In the genomic region with DNA sequence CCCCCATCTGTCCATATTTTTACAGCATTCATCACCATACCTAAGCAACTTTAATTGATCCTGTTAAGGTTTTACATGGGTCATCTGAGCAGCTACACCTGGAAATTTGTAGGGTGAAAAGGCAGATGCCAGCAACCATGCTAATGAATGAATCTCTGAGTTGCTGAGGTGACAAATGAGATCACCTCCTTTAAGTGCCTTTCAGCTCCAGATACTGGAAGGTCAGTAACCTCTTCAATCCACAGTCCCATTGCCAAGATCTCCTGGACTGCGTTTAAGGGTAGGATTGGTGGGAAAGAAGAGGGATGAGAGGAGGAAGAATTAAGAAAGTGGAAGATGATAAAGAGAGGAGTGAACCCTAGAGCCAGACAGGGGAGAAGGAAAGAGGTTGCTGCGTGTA, we compare ENCODE assay signal across 25 cellular contexts. TPM values are rescaled to one million over a fixed set of nuclear protein-coding genes. Genes with fewer than 3 reads are reported as not detected.
"Had no signal": no experiment of that assay in that cellular context is flagged by ENCODE, and none has a peak within 500 bp of the region (broad histone marks: within the 10 kb centered on the region; RNA-seq: fewer than 3 reads in every experiment).

No MANE protein-coding gene starts in this region.

- DNase-seq: activated CD4-positive, alpha-beta T cell treated with anti-CD3 and anti-CD28 coated beads for 1 hour; activated CD4-positive, alpha-beta T cell treated with anti-CD3 and anti-CD28 coated beads, Interleukin-2, amount 50 U/mL, for 1 hour; activated CD8-positive, alpha-beta T cell treated with anti-CD3 and anti-CD28 coated beads, Interleukin-2, amount 10 ng/mL, durations not matched to agents 7 days and 5 days; activated gamma-delta T cell; brain microvascular endothelial cell; central memory CD4-positive, alpha-beta T cell; effector memory CD4-positive, alpha-beta T cell; foreskin melanocyte; left ventricle myocardium inferior; midbrain; pancreas; right cardiac atrium; stimulated activated CD4-positive, alpha-beta T cell treated with anti-CD3 and anti-CD28 coated beads, Interleukin-12 subunit alpha, Interleukin-12 subunit beta, amount 100 ng/mL, for 4 hours; stimulated activated CD4-positive, alpha-beta T cell treated with anti-CD3 and anti-CD28 coated beads, Interleukin-4, amount 100 ng/mL, for 4 hours; stimulated activated naive CD8-positive, alpha-beta T cell treated with anti-CD3 and anti-CD28 coated beads, Interleukin-15, Interleukin-2, amounts not matched to agents 100 U/mL and 50 U/mL, for 24 hours had no signal

- ATAC-seq: activated CD8-positive, alpha-beta T cell treated with anti-CD3 and anti-CD28 coated beads, Interleukin-2, amount 10 ng/mL, durations not matched to agents 7 days and 5 days; esophagus mucosa; right cardiac atrium; stimulated activated naive CD8-positive, alpha-beta T cell treated with anti-CD3 and anti-CD28 coated beads, Interleukin-15, Interleukin-2, amounts not matched to agents 100 U/mL and 50 U/mL, for 24 hours had no signal

- H3K4me3 ChIP-seq: ascending aorta, left ventricle myocardium inferior, pancreas had no signal

- H3K9me3 Mint-ChIP-seq: activated naive CD4-positive, alpha-beta T cell treated with anti-CD3 and anti-CD28 coated beads, Interleukin-2, amount 50 U/mL, for 24 hours; activated T-helper 1 cell treated with anti-CD3 and anti-CD28 coated beads, Interleukin-12 subunit alpha, Interleukin-12 subunit beta, Interleukin-2, Interleukin-4 antibody, amounts not matched to agents 30 ng/mL and 10 ng/mL and 1 ng/mL, durations not matched to agents 14 hours and 24 hours and 36 hours; nephron had no signal

- H3K9me3 ChIP-seq: ascending aorta, left ventricle myocardium inferior, neutrophil, pancreas had no signal

- H3K36me3 Mint-ChIP-seq: activated naive CD4-positive, alpha-beta T cell treated with anti-CD3 and anti-CD28 coated beads, Interleukin-2, amount 50 U/mL, for 24 hours had no signal

- H3K27me3 ChIP-seq: ascending aorta, brain microvascular endothelial cell had no signal

- H3K4me1 ChIP-seq: ascending aorta, left ventricle myocardium inferior had no signal

- H3K27ac ChIP-seq: ascending aorta, brain microvascular endothelial cell, left ventricle myocardium inferior, neutrophil, pancreas had no signal

- H3K4me3 Mint-ChIP-seq: activated CD8-positive, alpha-beta T cell treated with anti-CD3 and anti-CD28 coated beads, Interleukin-2, amount 10 ng/mL, durations not matched to agents 7 days and 5 days; activated naive CD4-positive, alpha-beta T cell treated with anti-CD3 and anti-CD28 coated beads, Interleukin-2, amount 50 U/mL, for 24 hours; activated T-helper 1 cell treated with anti-CD3 and anti-CD28 coated beads, Interleukin-12 subunit alpha, Interleukin-12 subunit beta, Interleukin-2, Interleukin-4 antibody, amounts not matched to agents 30 ng/mL and 10 ng/mL and 1 ng/mL, durations not matched to agents 14 hours and 24 hours and 36 hours; nephron had no signal

- H3K27ac Mint-ChIP-seq: activated CD8-positive, alpha-beta T cell treated with anti-CD3 and anti-CD28 coated beads, Interleukin-2, amount 10 ng/mL, durations not matched to agents 7 days and 5 days; activated naive CD4-positive, alpha-beta T cell treated with anti-CD3 and anti-CD28 coated beads, Interleukin-2, amount 50 U/mL, for 24 hours; activated T-helper 1 cell treated with anti-CD3 and anti-CD28 coated beads, Interleukin-12 subunit alpha, Interleukin-12 subunit beta, Interleukin-2, Interleukin-4 antibody, amounts not matched to agents 30 ng/mL and 10 ng/mL and 1 ng/mL, durations not matched to agents 14 hours and 24 hours and 36 hours; nephron had no signal

- H3K36me3 ChIP-seq: ascending aorta, brain microvascular endothelial cell, left ventricle myocardium inferior, neutrophil, pancreas had no signal

- H3K4me1 Mint-ChIP-seq: activated naive CD4-positive, alpha-beta T cell treated with anti-CD3 and anti-CD28 coated beads, Interleukin-2, amount 50 U/mL, for 24 hours; nephron had no signal

RNA-seq across cellular contexts. Expression of gene BMP3, which starts 8.5 kb away (rescaled TPM):
- total RNA-seq: activated CD8-positive, alpha-beta T cell treated with anti-CD3 and anti-CD28 coated beads, Interleukin-2, amount 10 ng/mL, durations not matched to agents 7 days and 5 days; activated T-helper 1 cell treated with anti-CD3 and anti-CD28 coated beads, Interleukin-12 subunit alpha, Interleukin-12 subunit beta, Interleukin-2, Interleukin-4 antibody, amounts not matched to agents 30 ng/mL and 10 ng/mL and 1 ng/mL, durations not matched to agents 14 hours and 24 hours and 36 hours; ascending aorta; dermis microvascular lymphatic vessel endothelial cell; endothelial cell of umbilical vein; left ventricle myocardium inferior; pulmonary artery endothelial cell; right cardiac atrium had no signal
- polyA plus RNA-seq: endothelial cell of umbilical vein, mammary epithelial cell had no signal
